19 cellular contexts compared by ENCODE assay signal in genomic region chr1:51378871-51379270, GRCh38. TPM values are rescaled to one million over a fixed set of nuclear protein-coding genes. Genes with fewer than 3 reads are reported as not detected.
DNase-seq lines count a peak whose midpoint lies in the region; ATAC-seq, FAIRE-seq and TF ChIP-seq lines count a peak whose summit lies in the region.
"Had no signal": no experiment of that assay in that cellular context is flagged by ENCODE, and none has a peak within 500 bp of the region (broad histone marks: within the 10 kb centered on the region; RNA-seq: fewer than 3 reads in every experiment).

No MANE protein-coding gene starts in this region.

- no peak for FAIRE-seq in GM12891 (lab: Jason Lieb, UNC)
- FAIRE-seq: A549, G401.6 had no signal

- ATAC-seq in HG02759 (IDR thresholded peaks at IDR 0.05; ENCODE audit: unreplicated experiment) (no peak), Right ventricle myocardium inferior (no peak)
- ATAC-seq: A549, GM23338, HCT116 had no signal

- in situ Hi-C loops in SK-MEL-5 (cut with HindIII; ENCODE audit: low pct_unique_long_range_greater_than_20kb, low sequenced_read_pairs): no loop called here

- TF ChIP-seq POLR2A in GM12891 (IDR thresholded peaks at IDR 0.05; ENCODE audit: low read depth, low read length): no peak

- TF ChIP-seq CTCF in fibroblast of pulmonary artery (IDR thresholded peaks at IDR 0.05; ENCODE audit: low read length, missing control alignments): no peak

- H3K4me3 ChIP-seq in fibroblast of pulmonary artery (replicated peaks; ENCODE audit: low read depth, low read length): no peak overlapping the region
- H3K4me3 ChIP-seq: A549, GM23338 had no signal

- peak; percentile 52 for DNase-seq in HT1080 (ENCODE audit: low read depth)
- peak; percentile 9 for DNase-seq in SK-MEL-5 (ENCODE audit: low read depth, low spot score)
- DNase-seq in fibroblast of pulmonary artery (ENCODE audit: low read depth): peak; percentile 35
- no peak for DNase-seq in GM12891 (ENCODE audit: insufficient read length, low spot score)
- DNase-seq in Right ventricle myocardium inferior (ENCODE audit: missing footprints): no peak
- no peak for DNase-seq in NCI-H345 treated with DMSO at 0.1 percent for 48 hours (lab: John Stamatoyannopoulos, UW; ENCODE audit: unreplicated experiment)
- DNase-seq: 8988T; ACHN; C1 segment of cervical spinal cord; Caco-2; CD4-positive, alpha-beta memory T cell; DMS153; DND-41; H9 had no signal

- intact Hi-C loops in Right ventricle myocardium inferior (cut with DNase I): no loop called here

TF ChIP-seq in GM12891, 5 proteins besides CTCF, POLR2A, EP300 and RAD21:
- no peak for TF ChIP-seq POU2F2 (IDR thresholded peaks at IDR 0.05; ENCODE audit: low read depth, low read length)
- TF ChIP-seq POLR2AphosphoS5 (IDR thresholded peaks at IDR 0.05; ENCODE audit: low read depth, low read length): no peak
- no peak for TF ChIP-seq SPI1 (IDR thresholded peaks at IDR 0.05; ENCODE audit: low read depth, low read length)
- no peak for TF ChIP-seq PAX5 (IDR thresholded peaks at IDR 0.05; ENCODE audit: insufficient read depth, low read length, severe bottlenecking)
- TF ChIP-seq TAF1 (IDR thresholded peaks at IDR 0.05; ENCODE audit: low read depth, low read length): no peak

RNA-seq across cellular contexts. Expression of gene TTC39A, which starts 48.5 kb away (rescaled TPM):
- not detected in 2 replicates for total RNA-seq in HT1080 (2014; rRNA removed; shearing (Covaris generic))
- 0.20 and 0.21 TPM in 2 replicates for polyA plus RNA-seq in HT1080 (2015; cell fraction: cytosol; rRNA removed)
- polyA plus RNA-seq in HT1080 (2015; cell fraction: nucleus; rRNA removed): 0.05 and 0.16 TPM in 2 replicates
- total RNA-seq in SK-MEL-5 (2014; rRNA removed; shearing (Covaris generic)): 2.4 and 3.5 TPM in 2 replicates
- 0.60 and 1.8 TPM in 2 replicates for polyA plus RNA-seq in SK-MEL-5 (2015; cell fraction: cytosol; rRNA removed)
- 0.20 and 1.2 TPM in 2 replicates for polyA plus RNA-seq in SK-MEL-5 (2015; cell fraction: nucleus; rRNA removed)
- polyA plus RNA-seq in GM12891 (2012; ENCODE audit: low read depth, missing spikeins): 1.6 TPM
- total RNA-seq in Right ventricle myocardium inferior: 22.7 TPM
- total RNA-seq: CD4-positive, alpha-beta memory T cell had no signal
- polyA plus RNA-seq: CD4-positive, alpha-beta memory T cell had no signal

Comparison
In these comparisons a context has a peak if more than half of its experiments do, and no peak if none do; other contexts are left out.
1. DNase-seq: peak in HT1080 (single experiment), SK-MEL-5 (single experiment) and fibroblast of pulmonary artery (single experiment); none in GM12891 (single experiment), Right ventricle myocardium inferior (single experiment) and NCI-H345 treated with DMSO at 0.1 percent for 48 hours (single experiment).